In the genomic region with DNA sequence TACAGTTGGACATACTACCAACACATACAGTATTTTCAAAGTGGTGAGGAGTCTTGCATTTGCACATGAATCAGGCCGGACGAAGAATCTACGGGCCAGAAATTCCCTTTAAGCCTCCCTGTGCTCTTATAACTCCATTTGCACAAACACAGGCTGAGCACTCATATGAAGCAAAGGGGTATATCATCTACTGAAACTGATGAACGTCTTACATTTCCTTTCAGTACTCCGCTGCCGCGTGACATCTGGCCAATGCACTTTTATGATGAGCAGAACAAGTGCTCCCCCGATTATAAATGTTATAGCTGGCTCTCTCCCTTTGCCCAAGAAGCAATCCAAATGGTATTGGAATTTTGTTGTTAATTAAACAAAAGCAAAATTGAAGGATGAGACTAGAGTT, we compare ENCODE assay signal across 10 cellular contexts.
DNase-seq lines count a peak whose midpoint lies in the region; ATAC-seq and TF ChIP-seq lines count a peak whose summit lies in the region.
"Had no signal": no experiment of that assay in that cellular context is flagged by ENCODE, and none has a peak within 500 bp of the region (broad histone marks: within the 10 kb centered on the region; RNA-seq: fewer than 3 reads in every experiment).

No MANE protein-coding gene starts in this region.

- H3K4me1 Mint-ChIP-seq in IgD-negative memory B cell (peaks cover 10 to 38% (median 23%) of the 10 kb centered on the region in 3 donors), endodermal cell (peaks cover 57% of the 10 kb centered on the region)
- peaks cover 51% of the 10 kb centered on the region for H3K4me1 Mint-ChIP-seq in activated CD4-positive, alpha-beta T cell treated with anti-CD3 and anti-CD28 coated beads, Interleukin-2, amount 10 ng/mL, durations not matched to agents 24 days and 14 days

- no peaks in the 10 kb centered on the region for H3K9me3 Mint-ChIP-seq in IgD-negative memory B cell
- H3K9me3 Mint-ChIP-seq in activated CD4-positive, alpha-beta T cell treated with anti-CD3 and anti-CD28 coated beads, Interleukin-2, amount 10 ng/mL, durations not matched to agents 24 days and 14 days = no peaks in the 10 kb centered on the region
- no peaks in the 10 kb centered on the region for H3K9me3 Mint-ChIP-seq in endodermal cell

- intact Hi-C loops in activated CD4-positive, alpha-beta T cell treated with anti-CD3 and anti-CD28 coated beads, Interleukin-2, amount 10 ng/mL, durations not matched to agents 24 days and 14 days (cut with micrococcal nuclease) = loop anchor here (5.0 to 10.0 kb wide), 4 partner anchors 606 to 1476 kb away; a partner anchor contains a TSS
- intact Hi-C loops in lower leg skin (cut with DNase I; ENCODE audit: low total_unique reads) = no loop called here

- H3K9ac ChIP-seq in endodermal cell (ENCODE audit: extremely low read depth, low read length, poor library complexity, severe bottlenecking) = no peak overlapping the region

- no peak overlapping the region for H3K27ac ChIP-seq in endodermal cell (ENCODE audit: low read depth, low read length)

- H3K4me3 Mint-ChIP-seq in IgD-negative memory B cell = peak overlapping the region; percentile 1 to 91 (median 78)
- H3K4me3 Mint-ChIP-seq in activated CD4-positive, alpha-beta T cell treated with anti-CD3 and anti-CD28 coated beads, Interleukin-2, amount 10 ng/mL, durations not matched to agents 24 days and 14 days = peak overlapping the region; percentile 83
- H3K4me3 Mint-ChIP-seq in endodermal cell = peak overlapping the region; percentile 85

- whole genome bisulfite sequencing in endodermal cell (ENCODE audit: insufficient coverage in 1 of 2, insufficient read length in 1 of 2), 2 experiments = 82 to 94% methylated on average over 6 to 8 of the region's 8 CpGs
- WGBS in lower leg skin, 2 donors = 56 to 57% methylated on average over 8 of the region's 8 CpGs

- H3K4me3 ChIP-seq in endodermal cell (ENCODE audit: low read length) = peak overlapping the region; percentile 87
- H3K4me3 ChIP-seq in lower leg skin (ENCODE audit: low read depth, poor library complexity, severe bottlenecking) = no peak overlapping the region

- TF ChIP-seq CTCF in endodermal cell (conservative IDR thresholded peaks at IDR 0.05) = no peak
- no peak for TF ChIP-seq CTCF in lower leg skin (IDR thresholded peaks at IDR 0.05)

- peak; percentile 80 for DNase-seq in activated CD4-positive, alpha-beta T cell treated with anti-CD3 and anti-CD28 coated beads, Interleukin-2, amount 10 ng/mL, durations not matched to agents 24 days and 14 days
- DNase-seq in endodermal cell (no peak), lower leg skin (ENCODE audit: low spot score in 2 of 2) (no peak), activated gamma-delta T cell treated with Interleukin-2 at 50 U/mL for 16 hours (no peak)
- DNase-seq in stimulated activated CD4-positive, alpha-beta T cell treated with anti-CD3 and anti-CD28 coated beads, Interleukin-4, amount 100 ng/mL, for 1 hour = peak; percentile 57
- DNase-seq: amygdala, T1000 had no signal

- H3K27me3 Mint-ChIP-seq in IgD-negative memory B cell (peaks cover 2% of the 10 kb centered on the region), endodermal cell (ENCODE audit: insufficient read depth) (peaks cover 9% of the 10 kb centered on the region)
- no peaks in the 10 kb centered on the region for H3K27me3 Mint-ChIP-seq in activated CD4-positive, alpha-beta T cell treated with anti-CD3 and anti-CD28 coated beads, Interleukin-2, amount 10 ng/mL, durations not matched to agents 24 days and 14 days

- no peak for TF ChIP-seq POLR2A in lower leg skin (IDR thresholded peaks at IDR 0.05)

- peaks cover 19% of the 10 kb centered on the region for H3K27me3 ChIP-seq in endodermal cell (ENCODE audit: control insufficient read depth, insufficient read depth, low read length, poor library complexity, severe bottlenecking)

- no peaks in the 10 kb centered on the region for H3K36me3 ChIP-seq in endodermal cell (ENCODE audit: control insufficient read depth, insufficient read depth, low read length)

- H3K4me1 ChIP-seq in endodermal cell (ENCODE audit: control insufficient read depth, insufficient read depth, low read length) = peaks cover 14% of the 10 kb centered on the region

- H3K36me3 Mint-ChIP-seq in IgD-negative memory B cell = no peaks in the 10 kb centered on the region
- peaks cover 10% of the 10 kb centered on the region for H3K36me3 Mint-ChIP-seq in activated CD4-positive, alpha-beta T cell treated with anti-CD3 and anti-CD28 coated beads, Interleukin-2, amount 10 ng/mL, durations not matched to agents 24 days and 14 days (ENCODE audit: low read depth)
- H3K36me3 Mint-ChIP-seq in endodermal cell (ENCODE audit: low read depth) = no peaks in the 10 kb centered on the region

- H3K27ac Mint-ChIP-seq in IgD-negative memory B cell = peak overlapping the region in 2 of 3 donors; percentile 62 to 92
- peak overlapping the region; percentile 79 for H3K27ac Mint-ChIP-seq in activated CD4-positive, alpha-beta T cell treated with anti-CD3 and anti-CD28 coated beads, Interleukin-2, amount 10 ng/mL, durations not matched to agents 24 days and 14 days
- H3K27ac Mint-ChIP-seq in endodermal cell = no peak overlapping the region

- H3K9me3 ChIP-seq in endodermal cell (ENCODE audit: control insufficient read depth, low read length) = no peaks in the 10 kb centered on the region

- ATAC-seq in GM21576 (IDR thresholded peaks at IDR 0.05; ENCODE audit: unreplicated experiment) = no peak
- no peak for ATAC-seq in GM18517 (IDR thresholded peaks at IDR 0.05; ENCODE audit: unreplicated experiment)

Comparison
In these comparisons a context has a peak if more than half of its experiments do, and no peak if none do; other contexts are left out.
1. DNase-seq: peak in activated CD4-positive, alpha-beta T cell treated with anti-CD3 and anti-CD28 coated beads, Interleukin-2, amount 10 ng/mL, durations not matched to agents 24 days and 14 days (single experiment) and stimulated activated CD4-positive, alpha-beta T cell treated with anti-CD3 and anti-CD28 coated beads, Interleukin-4, amount 100 ng/mL, for 1 hour (single experiment); none in endodermal cell (single experiment), lower leg skin (0 of 2) and activated gamma-delta T cell treated with Interleukin-2 at 50 U/mL for 16 hours (single experiment).
2. Peak in every context shown above with its lines, with median percentiles within 50 percentile points of each other: H3K4me3 Mint-ChIP-seq.